ENCODE assay signal across 24 cellular contexts in the genomic region with DNA sequence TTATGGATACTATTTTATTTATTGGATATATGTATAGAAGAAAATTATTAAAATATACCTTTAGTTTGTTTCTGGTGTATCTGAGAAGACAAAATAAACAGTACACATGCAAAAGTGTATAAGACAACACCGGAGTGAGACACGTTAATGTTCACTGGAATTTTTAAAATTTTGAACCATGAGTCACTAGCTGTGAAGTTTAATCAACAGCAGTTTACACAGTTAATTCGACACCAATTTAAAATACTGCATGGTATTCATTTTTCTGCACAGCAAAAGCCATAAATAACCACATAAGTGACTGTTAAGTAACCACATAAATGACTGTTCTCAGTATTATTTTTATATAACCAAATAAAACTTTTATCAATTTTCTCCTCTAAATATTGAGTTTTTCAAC.
DNase-seq lines count a peak whose midpoint lies in the region; ATAC-seq, FAIRE-seq and TF ChIP-seq lines count a peak whose summit lies in the region.
"Had no signal": no experiment of that assay in that cellular context is flagged by ENCODE, and none has a peak within 500 bp of the region (broad histone marks: within the 10 kb centered on the region; RNA-seq: fewer than 3 reads in every experiment).

No MANE protein-coding gene starts in this region.

- no peak overlapping the region for H3K4me3 ChIP-seq in A549
- H3K4me3 ChIP-seq in astrocyte (ENCODE audit: insufficient read depth, low read depth, low read length): no peak overlapping the region
- no peak overlapping the region for H3K4me3 ChIP-seq in mesenchymal stem cell (ENCODE audit: insufficient read depth in 1 of 2, low read depth in 1 of 2, low read length in 2 of 2)

- no peak overlapping the region for H3K4ac ChIP-seq in mesenchymal stem cell (ENCODE audit: low read depth in 1 of 2, low read length in 2 of 2)

- no peaks in the 10 kb centered on the region for H3K27me3 ChIP-seq in astrocyte (ENCODE audit: insufficient read depth, low read length)
- H3K27me3 ChIP-seq in mesenchymal stem cell (ENCODE audit: control insufficient read depth in 1 of 2, insufficient read depth in 1 of 2, low read length in 2 of 2): no peaks in the 10 kb centered on the region

- H4K91ac ChIP-seq in mesenchymal stem cell (ENCODE audit: low read length): no peak overlapping the region

- TF ChIP-seq EP300 in A549 (IDR thresholded peaks at IDR 0.05): no peak

- H3K4me2 ChIP-seq in A549 (peak overlapping the region; percentile 58), astrocyte (ENCODE audit: low read length) (no peak overlapping the region), mesenchymal stem cell (ENCODE audit: low read length, poor library complexity, severe bottlenecking) (no peak overlapping the region)
- H3K4me2 ChIP-seq: KMS-11 had no signal

- H3K9ac ChIP-seq in astrocyte (ENCODE audit: low read length) (no peak overlapping the region), mesenchymal stem cell (ENCODE audit: low read length) (no peak overlapping the region)
- H3K9ac ChIP-seq: KMS-11 had no signal

- no peaks in the 10 kb centered on the region for H3K79me1 ChIP-seq in mesenchymal stem cell (replicated peaks; ENCODE audit: low read length, poor library complexity, severe bottlenecking)

- H2BK15ac ChIP-seq in mesenchymal stem cell (ENCODE audit: low read depth, poor library complexity, severe bottlenecking): no peak overlapping the region

- ATAC-seq in A549: no peak
- ATAC-seq in GM19463 (IDR thresholded peaks at IDR 0.05; ENCODE audit: unreplicated experiment): no peak
- ATAC-seq: Panc1 had no signal

- H2BK120ac ChIP-seq in mesenchymal stem cell (ENCODE audit: low read depth, low read length): no peak overlapping the region

- peak overlapping the region; percentile 4 to 71; a peak in 5 of 6 replicates for H3K27ac ChIP-seq in A549
- no peak overlapping the region for H3K27ac ChIP-seq in astrocyte (ENCODE audit: low read depth, low read length)
- H3K27ac ChIP-seq in mesenchymal stem cell (ENCODE audit: low read length, poor library complexity, severe bottlenecking): no peak overlapping the region
- H3K27ac ChIP-seq: KMS-11 had no signal

- H4K20me1 ChIP-seq in astrocyte (ENCODE audit: insufficient read depth, low read length): no peaks in the 10 kb centered on the region

- H3K36me3 ChIP-seq in astrocyte (ENCODE audit: insufficient read depth, low read length): no peaks in the 10 kb centered on the region
- H3K36me3 ChIP-seq in mesenchymal stem cell (ENCODE audit: control insufficient read depth in 1 of 2, insufficient read depth in 2 of 2, low read depth in 1 of 2, low read length in 2 of 2): no peaks in the 10 kb centered on the region

- no peak overlapping the region for H2BK12ac ChIP-seq in mesenchymal stem cell (ENCODE audit: low read length in 2 of 2)

- no peak overlapping the region for H4K8ac ChIP-seq in mesenchymal stem cell (ENCODE audit: low read length)

- no peak overlapping the region for H3K23ac ChIP-seq in mesenchymal stem cell (ENCODE audit: low read length in 2 of 2)

- no peaks in the 10 kb centered on the region for H3K27me3 Mint-ChIP-seq in astrocyte (ENCODE audit: low read depth, unreplicated experiment)
- H3K27me3 Mint-ChIP-seq: CD4-positive, CD25-positive, alpha-beta regulatory T cell had no signal

- no peak for TF ChIP-seq POLR2A in A549 (IDR thresholded peaks at IDR 0.05; ENCODE audit: low read length)

- 3% methylated on average over 3 of the region's 3 CpGs for WGBS in A549 (ENCODE audit: missing lambda C conversion rate)
- WGBS in mesenchymal stem cell: 19% methylated on average over 3 of the region's 3 CpGs

- no peak for DNase-seq in A549 (ENCODE audit: low read depth in 1 of 2, low spot score in 1 of 2)
- peak; percentile 12 for DNase-seq in HT-29 (ENCODE audit: low spot score)
- peak; percentile 46 for DNase-seq in astrocyte (ENCODE audit: low read depth)
- DNase-seq in mesenchymal stem cell: peak; percentile 7
- no peak for DNase-seq in NCI-H1417 (lab: John Stamatoyannopoulos, UW)
- DNase-seq in midbrain (lab: John Stamatoyannopoulos, UW): no peak
- no peak for DNase-seq in activated T-cell treated with anti-CD3 and anti-CD28 coated beads, Interleukin-2, amount 50 U/mL, for 1 hour
- DNase-seq: CD4-positive, CD25-positive, alpha-beta regulatory T cell; COR-L47; DMS79 treated with DMSO at 0.1 percent for 48 hours; GOT3; HCEC 1CT; IMR-90; NCI-H1930; NCI-H2227 treated with DMSO at 0.1 percent for 48 hours; NCI-H510A; NCI-H748 treated with DMSO at 0.1 percent for 48 hours; NK-92 treated with Interleukin-12 subunit alpha and Interleukin-12 subunit beta, amount 100 ng/mL, for 24 hours; Right ventricle myocardium superior; SW 1271 had no signal

- no peaks in the 10 kb centered on the region for H3K36me3 Mint-ChIP-seq in astrocyte (ENCODE audit: low read depth, unreplicated experiment)
- H3K36me3 Mint-ChIP-seq: CD4-positive, CD25-positive, alpha-beta regulatory T cell had no signal

- no peak overlapping the region for H2AK5ac ChIP-seq in mesenchymal stem cell (ENCODE audit: low read length, severe bottlenecking)

- H3K27ac Mint-ChIP-seq in astrocyte (ENCODE audit: unreplicated experiment): no peak overlapping the region
- H3K27ac Mint-ChIP-seq: CD4-positive, CD25-positive, alpha-beta regulatory T cell had no signal

- FAIRE-seq in A549 (lab: Jason Lieb, UNC) (no peak), astrocyte (lab: Jason Lieb, UNC) (no peak)
- FAIRE-seq: GM12892 had no signal

- no peak overlapping the region for H3K14ac ChIP-seq in mesenchymal stem cell (ENCODE audit: low read length in 2 of 2)

- no peaks in the 10 kb centered on the region for H3K9me3 Mint-ChIP-seq in astrocyte (ENCODE audit: unreplicated experiment)

- no peak for TF ChIP-seq RAD21 in A549 (conservative IDR thresholded peaks at IDR 0.05 in 1 of 2, IDR thresholded peaks at IDR 0.05 in 1 of 2)

- H2BK5ac ChIP-seq in mesenchymal stem cell (ENCODE audit: low read depth, low read length, poor library complexity, severe bottlenecking): no peak overlapping the region

- H3K4me3 Mint-ChIP-seq in astrocyte (ENCODE audit: unreplicated experiment): no peak overlapping the region
- H3K4me3 Mint-ChIP-seq: CD4-positive, CD25-positive, alpha-beta regulatory T cell had no signal

- H2AFZ ChIP-seq in astrocyte (ENCODE audit: low read depth, low read length) (no peak overlapping the region), mesenchymal stem cell (ENCODE audit: low read depth, low read length) (no peak overlapping the region)

- H3K4me1 ChIP-seq in A549 (peaks cover 21% of the 10 kb centered on the region), astrocyte (ENCODE audit: insufficient read depth, low read length) (no peaks in the 10 kb centered on the region), mesenchymal stem cell (ENCODE audit: control insufficient read depth, insufficient read depth, low read depth, low read length) (peaks cover 4% of the 10 kb centered on the region)

- CTCF ChIA-PET in A549 (lab: Yijun Ruan, JAX): no interaction called here

- peaks cover 4% of the 10 kb centered on the region for H3K4me1 Mint-ChIP-seq in astrocyte (ENCODE audit: low read depth, unreplicated experiment)
- H3K4me1 Mint-ChIP-seq: CD4-positive, CD25-positive, alpha-beta regulatory T cell had no signal

- TF ChIP-seq CTCF in A549 (IDR thresholded peaks at IDR 0.05) (no peak), astrocyte (IDR thresholded peaks at IDR 0.05; ENCODE audit: insufficient read depth, low read depth, low read length) (no peak)

- H3K9me3 ChIP-seq in A549 (no peaks in the 10 kb centered on the region), astrocyte (ENCODE audit: insufficient read depth, low read depth, low read length) (no peaks in the 10 kb centered on the region), mesenchymal stem cell (ENCODE audit: control insufficient read depth, low read length) (no peaks in the 10 kb centered on the region)

- no peaks in the 10 kb centered on the region for H3K79me2 ChIP-seq in astrocyte (ENCODE audit: insufficient read depth, low read length)

- POLR2A ChIA-PET in A549 (lab: Yijun Ruan, JAX): no interaction called here

- H3K18ac ChIP-seq in mesenchymal stem cell (ENCODE audit: low read depth in 1 of 2, low read length in 2 of 2): no peak overlapping the region

TF ChIP-seq in A549, 52 proteins besides CTCF, POLR2A, EP300 and RAD21:
- no peak for TF ChIP-seq FOSL2 (IDR thresholded peaks at IDR 0.05)
- TF ChIP-seq FOSL2 (CRISPR knock-in tag; IDR thresholded peaks at IDR 0.05): peak; percentile 39; the same call in 1 of the 2 replicates
- TF ChIP-seq ZNF302 (CRISPR knock-in tag; IDR thresholded peaks at IDR 0.05): no peak
- TF ChIP-seq CBX8 (IDR thresholded peaks at IDR 0.05): no peak

Comparison
In these comparisons a context has a peak if more than half of its experiments do, and no peak if none do; other contexts are left out.
1. DNase-seq: peak in HT-29 (single experiment), astrocyte (single experiment) and mesenchymal stem cell (single experiment); none in A549 (0 of 2), NCI-H1417 (0 of 3), midbrain (single experiment) and activated T-cell treated with anti-CD3 and anti-CD28 coated beads, Interleukin-2, amount 50 U/mL, for 1 hour (single experiment).
2. H3K27ac ChIP-seq: peak in A549 (2 of 2); none in astrocyte (single experiment) and mesenchymal stem cell (single experiment).